Comparison of ENCODE assay signal across 11 cellular contexts in the genomic region with DNA sequence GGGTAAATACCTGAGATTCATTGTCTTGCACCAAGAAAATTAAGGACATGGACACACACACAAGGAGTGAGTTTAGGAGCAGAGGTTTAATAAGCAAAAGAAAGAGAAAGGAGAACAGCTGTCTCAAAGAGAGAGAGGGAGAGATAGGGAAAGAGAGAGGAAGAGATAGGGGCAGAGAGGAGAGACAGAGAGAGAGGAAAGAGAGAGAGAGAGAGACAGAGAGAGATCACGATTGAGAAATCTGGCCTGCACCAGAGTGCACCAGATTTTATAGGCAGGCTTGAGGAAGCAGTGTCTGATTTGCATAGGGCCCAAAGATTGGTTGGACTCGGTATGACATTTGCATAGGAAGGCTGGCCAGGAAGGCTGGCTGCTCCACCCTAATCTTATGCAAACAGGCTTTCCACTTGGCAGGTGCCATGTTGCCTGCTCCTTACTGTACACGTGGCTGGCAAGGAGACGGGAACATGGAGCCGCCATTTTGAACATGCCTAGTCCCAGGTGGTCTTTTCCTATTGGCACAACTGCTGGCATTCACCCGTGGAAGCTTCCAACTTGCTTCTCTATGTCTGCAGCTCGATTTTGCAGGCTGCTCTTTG.
DNase-seq lines count a peak whose midpoint lies in the region; ATAC-seq and TF ChIP-seq lines count a peak whose summit lies in the region.
"Had no signal": no experiment of that assay in that cellular context is flagged by ENCODE, and none has a peak within 500 bp of the region (broad histone marks: within the 10 kb centered on the region; RNA-seq: fewer than 3 reads in every experiment).

No MANE protein-coding gene starts in this region.

- intact Hi-C loops in heart right ventricle (cut with DNase I): no loop called here

- 56 to 57% methylated on average over 7 of the region's 7 CpGs for WGBS in heart right ventricle, 2 donors

- DNase-seq in DMS 273 (lab: John Stamatoyannopoulos, UW; ENCODE audit: unreplicated experiment) (peak; percentile 79), M059J (ENCODE audit: low read depth) (peak; percentile 62), NCI-H82 treated with DMSO at 0.1 percent for 48 hours (lab: John Stamatoyannopoulos, UW; ENCODE audit: unreplicated experiment) (peak; percentile 53), heart right ventricle (peak; percentile 27 to 40), GM13977 (ENCODE audit: low spot score) (no peak)
- DNase-seq: COR-L47, psoas muscle had no signal

- no peak overlapping the region for H3K4me3 ChIP-seq in heart right ventricle
- H3K4me3 ChIP-seq: psoas muscle, tibial nerve had no signal

- H3K27me3 ChIP-seq in heart right ventricle: no peaks in the 10 kb centered on the region
- H3K27me3 ChIP-seq: tibial nerve had no signal

- H3K36me3 ChIP-seq in heart right ventricle: peaks cover 0 to 52% (median 0%) of the 10 kb centered on the region in 9 donors
- H3K36me3 ChIP-seq: tibial nerve had no signal

- in situ Hi-C loops in GM13977 (cut with MboI; ENCODE audit: low pct_unique_long_range_greater_than_20kb, low sequenced_read_pairs, unreplicated experiment): no loop called here

- peaks cover 0 to 47% (median 2%) of the 10 kb centered on the region in 9 donors for H3K4me1 ChIP-seq in heart right ventricle
- H3K4me1 ChIP-seq: psoas muscle, tibial nerve had no signal

- TF ChIP-seq CTCF in heart right ventricle (IDR thresholded peaks at IDR 0.05) (no peak), GM13977 (IDR thresholded peaks at IDR 0.05; ENCODE audit: extremely low read depth, insufficient read depth, missing control alignments) (no peak)

- no peaks in the 10 kb centered on the region for H3K9me3 ChIP-seq in heart right ventricle
- H3K9me3 ChIP-seq: psoas muscle, tibial nerve had no signal

- peak; percentile 43 to 87 (median 70) for ATAC-seq in heart right ventricle
- no peak for ATAC-seq in HG03039 (IDR thresholded peaks at IDR 0.05; ENCODE audit: unreplicated experiment)
- ATAC-seq in GM21390 (IDR thresholded peaks at IDR 0.05; ENCODE audit: unreplicated experiment): no peak
- ATAC-seq in GM18502 (IDR thresholded peaks at IDR 0.05; ENCODE audit: poor library complexity, unreplicated experiment): no peak
- ATAC-seq: psoas muscle had no signal

- peak overlapping the region in 4 of 10 donors; percentile 10 to 58 (median 16) for H3K27ac ChIP-seq in heart right ventricle
- H3K27ac ChIP-seq: psoas muscle, tibial nerve had no signal

Comparison
In these comparisons a context has a peak if more than half of its experiments do, and no peak if none do; other contexts are left out.
1. ATAC-seq: peak in heart right ventricle (8 of 8); none in HG03039 (single experiment), GM21390 (single experiment) and GM18502 (single experiment).